In the genomic region with DNA sequence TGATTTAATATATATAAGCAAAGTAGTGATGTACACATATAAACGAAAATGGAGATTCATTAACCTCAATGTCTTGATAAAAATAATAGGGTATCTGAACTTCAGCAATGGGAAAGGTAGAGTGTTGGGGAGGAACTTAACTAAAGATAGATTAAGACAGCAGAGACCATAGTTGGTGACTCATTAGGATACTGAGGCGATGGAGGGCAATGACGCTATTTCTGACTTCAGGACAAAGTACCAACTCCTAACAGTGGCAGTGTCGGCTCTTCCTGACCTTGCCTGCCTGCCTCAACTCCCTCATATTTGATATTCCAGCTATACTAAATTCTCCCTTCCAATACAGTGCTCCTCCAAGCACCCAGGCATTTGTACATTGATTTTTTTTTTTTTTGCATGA, we compare ENCODE assay signal across 18 cellular contexts.
DNase-seq lines count a peak whose midpoint lies in the region; ATAC-seq and TF ChIP-seq lines count a peak whose summit lies in the region.
"Had no signal": no experiment of that assay in that cellular context is flagged by ENCODE, and none has a peak within 500 bp of the region (broad histone marks: within the 10 kb centered on the region; RNA-seq: fewer than 3 reads in every experiment).

No MANE protein-coding gene starts in this region.

- H3K4me1 ChIP-seq in OCI-LY3 (ENCODE audit: low read length): peaks cover 40% of the 10 kb centered on the region
- H3K4me1 ChIP-seq in left ventricle myocardium inferior: peaks cover 75% of the 10 kb centered on the region

- no peak for TF ChIP-seq CTCF in OCI-LY3 (IDR thresholded peaks at IDR 0.05; ENCODE audit: low read depth, low read length)
- no peak for TF ChIP-seq CTCF in left ventricle myocardium inferior (IDR thresholded peaks at IDR 0.05; ENCODE audit: borderline replicate concordance)
- TF ChIP-seq CTCF in nephron progenitor cell (IDR thresholded peaks at IDR 0.05): no peak

- no peaks in the 10 kb centered on the region for H3K27me3 ChIP-seq in OCI-LY3 (ENCODE audit: low read depth, low read length)
- H3K27me3 ChIP-seq in left ventricle myocardium inferior (ENCODE audit: low read depth): no peaks in the 10 kb centered on the region

- H2AFZ ChIP-seq in OCI-LY3 (ENCODE audit: low read depth, low read length): no peak overlapping the region
- H2AFZ ChIP-seq: PC-9 had no signal

- DNase-seq in A172 (ENCODE audit: low spot score) (peak; percentile 60), left ventricle myocardium inferior (no peak), nephron progenitor cell (no peak)
- no peak for DNase-seq in stimulated activated CD4-positive, alpha-beta T cell treated with anti-CD3 and anti-CD28 coated beads, Interleukin-2, amount 100 ng/mL, for 48 hours
- DNase-seq: COR-L47; KBM-7; NCI-H146; NCI-H69; NK-92 treated with Interleukin-12 subunit alpha and Interleukin-12 subunit beta, amount 100 ng/mL, for 24 hours; PC-9 had no signal

- peaks cover 7% of the 10 kb centered on the region for H3K4me1 Mint-ChIP-seq in nephron progenitor cell

- no peak overlapping the region for H3K4me3 ChIP-seq in OCI-LY3 (ENCODE audit: low read length)
- H3K4me3 ChIP-seq in left ventricle myocardium inferior: no peak overlapping the region
- H3K4me3 ChIP-seq: GM12878, HAP-1, PC-9 had no signal

- H3K36me3 Mint-ChIP-seq in nephron progenitor cell (ENCODE audit: low read depth): peaks cover 5% of the 10 kb centered on the region
- H3K36me3 Mint-ChIP-seq: CD14-positive monocyte had no signal

- H3K36me3 ChIP-seq in OCI-LY3 (replicated peaks; ENCODE audit: low read depth, low read length) (no peaks in the 10 kb centered on the region), left ventricle myocardium inferior (no peaks in the 10 kb centered on the region)
- H3K36me3 ChIP-seq: HAP-1 had no signal

- H3K79me2 ChIP-seq in OCI-LY3 (ENCODE audit: low read length): no peaks in the 10 kb centered on the region

- H3K27ac ChIP-seq in OCI-LY3 (ENCODE audit: low read length) (no peak overlapping the region), left ventricle myocardium inferior (replicated peaks) (peak overlapping the region; percentile 24)
- H3K27ac ChIP-seq: HL-60, PC-9 had no signal

- H3K27ac Mint-ChIP-seq in nephron progenitor cell: peak overlapping the region; percentile 68
- H3K27ac Mint-ChIP-seq: CD14-positive monocyte had no signal

- no peak for ATAC-seq in GM18498 (IDR thresholded peaks at IDR 0.05; ENCODE audit: unreplicated experiment)
- no peak for ATAC-seq in GM21526 (IDR thresholded peaks at IDR 0.05; ENCODE audit: low FRiP score, unreplicated experiment)
- ATAC-seq in GM21528 (IDR thresholded peaks at IDR 0.05; ENCODE audit: low FRiP score, unreplicated experiment): no peak
- ATAC-seq: GM12878 had no signal

- H3K9me3 ChIP-seq in OCI-LY3 (ENCODE audit: insufficient read depth, low read length) (no peaks in the 10 kb centered on the region), left ventricle myocardium inferior (replicated peaks) (no peaks in the 10 kb centered on the region)
- H3K9me3 ChIP-seq: HAP-1 had no signal

- no peaks in the 10 kb centered on the region for H3K9me3 Mint-ChIP-seq in nephron progenitor cell
- H3K9me3 Mint-ChIP-seq: CD14-positive monocyte had no signal

- H3K4me2 ChIP-seq in OCI-LY3 (ENCODE audit: low read length): peak overlapping the region; percentile 42
- H3K4me2 ChIP-seq: PC-9 had no signal

- no peak overlapping the region for H3K9ac ChIP-seq in OCI-LY3 (ENCODE audit: low read length)

- H3K4me3 Mint-ChIP-seq in nephron progenitor cell: no peak overlapping the region
- H3K4me3 Mint-ChIP-seq: CD14-positive monocyte had no signal

- intact Hi-C loops in left ventricle myocardium inferior (cut with micrococcal nuclease): no loop called here

- no peaks in the 10 kb centered on the region for H4K20me1 ChIP-seq in OCI-LY3 (ENCODE audit: insufficient read depth, low read length)

- H3K27me3 Mint-ChIP-seq in nephron progenitor cell (ENCODE audit: low read depth, poor library complexity): no peaks in the 10 kb centered on the region
